In the genomic region with DNA sequence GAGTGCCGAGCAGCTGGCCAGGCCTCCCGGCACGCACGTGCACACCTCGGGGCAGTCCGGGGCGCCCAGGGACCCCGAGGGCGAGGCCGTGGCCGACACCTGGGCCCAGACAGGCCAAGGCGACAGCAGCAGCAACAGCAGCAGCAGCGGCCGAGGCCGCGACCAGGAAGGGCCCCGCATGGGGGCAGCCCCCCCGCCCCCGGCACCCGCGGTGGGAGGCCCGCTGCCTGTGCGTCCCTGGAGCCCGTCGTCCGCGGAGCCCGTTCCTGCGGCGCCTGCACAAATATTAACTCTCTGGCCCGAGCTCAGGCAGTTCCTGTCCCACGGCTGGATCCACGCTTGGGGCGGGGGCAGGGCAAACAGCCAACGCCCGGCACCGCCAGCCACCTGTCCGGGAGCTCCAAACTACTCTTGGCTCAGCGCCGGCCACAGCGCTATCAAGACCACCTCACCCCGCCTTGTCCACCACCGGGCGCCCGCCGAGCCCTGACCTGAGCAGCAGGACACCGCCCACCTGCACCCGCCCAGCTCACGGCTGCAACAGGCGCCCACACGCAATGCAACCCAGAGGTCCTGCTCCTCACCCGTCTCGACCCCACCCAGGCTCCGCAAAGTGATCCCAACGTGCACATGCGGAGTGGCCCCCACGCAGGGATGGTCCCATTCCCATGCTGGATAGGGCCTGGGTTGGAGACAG, we compare ENCODE assay signal across 11 cellular contexts. TPM values are rescaled to one million over a fixed set of nuclear protein-coding genes. Genes with fewer than 3 reads are reported as not detected.
DNase-seq lines count a peak whose midpoint lies in the region; ATAC-seq and TF ChIP-seq lines count a peak whose summit lies in the region.
"Had no signal": no experiment of that assay in that cellular context is flagged by ENCODE, and none has a peak within 500 bp of the region (broad histone marks: within the 10 kb centered on the region; RNA-seq: fewer than 3 reads in every experiment).

A gene with protein sequence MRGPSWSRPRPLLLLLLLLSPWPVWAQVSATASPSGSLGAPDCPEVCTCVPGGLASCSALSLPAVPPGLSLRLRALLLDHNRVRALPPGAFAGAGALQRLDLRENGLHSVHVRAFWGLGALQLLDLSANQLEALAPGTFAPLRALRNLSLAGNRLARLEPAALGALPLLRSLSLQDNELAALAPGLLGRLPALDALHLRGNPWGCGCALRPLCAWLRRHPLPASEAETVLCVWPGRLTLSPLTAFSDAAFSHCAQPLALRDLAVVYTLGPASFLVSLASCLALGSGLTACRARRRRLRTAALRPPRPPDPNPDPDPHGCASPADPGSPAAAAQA (minus strand): TSS at position 288 of the 697 bp plus-strand sequence. CDS start 108 bp downstream, at position 180.

- H3K4me3 ChIP-seq in left ventricle myocardium inferior: peak within 1 kb of the TSS; percentile 64
- H3K4me3 ChIP-seq in breast epithelium: peak within 1 kb of the TSS; percentile 8 to 72 (median 52)
- H3K4me3 ChIP-seq in urinary bladder (ENCODE audit: low read depth, low read length): peak within 1 kb of the TSS; percentile 40

- no peaks in the 10 kb centered on the region for H3K9me3 Mint-ChIP-seq in mesothelial cell of epicardium

- H3K36me3 Mint-ChIP-seq in mesothelial cell of epicardium: no peaks in the 10 kb centered on the region

- peaks cover 86% of the 10 kb centered on the region for H3K27me3 Mint-ChIP-seq in mesothelial cell of epicardium (ENCODE audit: low read depth)

- no peaks in the 10 kb centered on the region for H3K36me3 ChIP-seq in left ventricle myocardium inferior
- H3K36me3 ChIP-seq in breast epithelium: no peaks in the 10 kb centered on the region
- H3K36me3 ChIP-seq in urinary bladder (ENCODE audit: insufficient read depth): no peaks in the 10 kb centered on the region

- DNase-seq in left ventricle myocardium inferior (no peak), Right ventricle myocardium superior (no peak), breast epithelium (ENCODE audit: low spot score in 2 of 2) (peak in 1 of 2 donors; percentile 72), mesothelial cell of epicardium (ENCODE audit: low spot score in 2 of 2, unreplicated experiment in 2 of 2) (no peak), cerebellar cortex (ENCODE audit: low spot score) (no peak), erythroblast (lab: John Stamatoyannopoulos, UW) (no peak), GM03348 (ENCODE audit: low spot score) (no peak)
- DNase-seq: DND-41; GOT3; stimulated activated CD4-positive, alpha-beta T cell treated with anti-CD3 and anti-CD28 coated beads, Interleukin-12 subunit alpha, Interleukin-12 subunit beta, amount 100 ng/mL, for 4 hours had no signal

- H3K27me3 ChIP-seq in left ventricle myocardium inferior (ENCODE audit: low read depth) (peaks cover 67% of the 10 kb centered on the region), breast epithelium (peaks cover 28 to 54% of the 10 kb centered on the region in 2 donors)

- peak within 1 kb of the TSS; percentile 57 for H3K4me3 Mint-ChIP-seq in mesothelial cell of epicardium

- intact Hi-C loops in left ventricle myocardium inferior (cut with micrococcal nuclease): no loop called here
- intact Hi-C loops in Right ventricle myocardium superior (cut with DNase I): no loop called here
- intact Hi-C loops in breast epithelium (cut with DNase I; ENCODE audit: low total_unique reads): no loop called here

- H3K4me1 ChIP-seq in left ventricle myocardium inferior (peaks cover 32% of the 10 kb centered on the region), breast epithelium (peaks cover 31 to 40% of the 10 kb centered on the region in 2 donors), urinary bladder (ENCODE audit: insufficient read depth) (peaks cover 3% of the 10 kb centered on the region)

- H3K27ac Mint-ChIP-seq in mesothelial cell of epicardium: no peak within 1 kb of the TSS

- peaks cover 1% of the 10 kb centered on the region for H3K4me1 Mint-ChIP-seq in mesothelial cell of epicardium

- H3K9me3 ChIP-seq in left ventricle myocardium inferior (replicated peaks): no peaks in the 10 kb centered on the region
- no peaks in the 10 kb centered on the region for H3K9me3 ChIP-seq in breast epithelium

- TF ChIP-seq CTCF in left ventricle myocardium inferior (IDR thresholded peaks at IDR 0.05; ENCODE audit: borderline replicate concordance) (no peak), breast epithelium (IDR thresholded peaks at IDR 0.05) (no peak), mesothelial cell of epicardium (IDR thresholded peaks at IDR 0.05; ENCODE audit: unreplicated experiment) (no peak)

- 10% methylated on average over 57 of the region's 57 CpGs for WGBS in urinary bladder

- no peak for TF ChIP-seq POLR2A in breast epithelium (IDR thresholded peaks at IDR 0.05)
- no peak for TF ChIP-seq POLR2A in erythroblast (IDR thresholded peaks at IDR 0.05; ENCODE audit: low read length)

- H3K27ac ChIP-seq in left ventricle myocardium inferior (replicated peaks) (no peak within 1 kb of the TSS), breast epithelium (peak within 1 kb of the TSS; percentile 52 to 81), urinary bladder (ENCODE audit: low read depth) (no peak within 1 kb of the TSS)

- no peak for ATAC-seq in Right ventricle myocardium superior (ENCODE audit: poor library complexity)

RNA-seq across cellular contexts. Expression of the gene that starts here (rescaled TPM):
- total RNA-seq in left ventricle myocardium inferior (not detected), Right ventricle myocardium superior (not detected), breast epithelium (1 to 10 TPM in 2 of 3 donors, not detected in 1; 7.8 to 9.2 TPM), mesothelial cell of epicardium (not detected in 3 replicates), urinary bladder (not detected)
- not detected for polyA plus RNA-seq in urinary bladder

Comparison
In these comparisons a context has a peak if more than half of its experiments do, and no peak if none do; other contexts are left out.
1. H3K27ac ChIP-seq: peak in breast epithelium (2 of 2); none in left ventricle myocardium inferior (single experiment) and urinary bladder (single experiment).
2. Peak in every context shown above with its lines, with median percentiles within 50 percentile points of each other: H3K4me3 ChIP-seq.